ENCODE assay signal across 8 cellular contexts in the genomic region with DNA sequence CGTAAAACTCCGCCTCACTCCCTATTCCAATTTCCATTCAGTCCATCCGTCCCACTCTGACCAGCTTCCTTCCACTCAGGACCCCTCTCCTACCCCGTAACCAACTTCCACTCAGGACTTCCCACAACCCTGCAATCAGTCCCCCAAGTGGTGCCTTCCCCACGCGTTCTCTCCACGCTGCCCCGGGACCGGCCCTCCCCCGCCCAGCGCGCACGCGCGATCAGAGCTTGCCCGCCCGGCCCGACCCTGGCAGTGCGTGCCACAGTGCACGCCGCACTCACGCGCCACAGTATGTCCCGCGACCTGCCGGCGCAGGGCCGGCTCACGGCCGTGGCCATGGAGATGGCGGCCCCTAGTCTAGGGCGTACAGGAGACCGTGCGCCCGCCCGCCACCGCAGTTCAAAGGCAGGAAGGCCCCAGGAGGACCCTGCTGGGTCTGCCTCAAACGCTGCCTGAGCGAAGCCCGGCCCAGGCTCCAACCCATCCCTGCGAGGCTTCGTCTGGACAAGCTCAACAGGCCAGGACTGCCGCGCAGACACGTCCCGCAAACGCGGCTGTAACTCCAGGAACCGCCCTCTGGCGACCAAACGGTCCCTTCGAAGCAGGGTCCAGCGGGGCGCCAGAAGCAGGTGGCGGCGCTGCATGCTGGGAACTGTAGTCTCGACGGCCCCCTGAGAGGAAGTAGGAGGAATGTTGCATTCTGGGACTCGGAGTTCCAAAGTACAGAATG. TPM values are rescaled to one million over a fixed set of nuclear protein-coding genes. Genes with fewer than 3 reads are reported as not detected.
DNase-seq lines count a peak whose midpoint lies in the region; ATAC-seq and TF ChIP-seq lines count a peak whose summit lies in the region.

A gene with protein sequence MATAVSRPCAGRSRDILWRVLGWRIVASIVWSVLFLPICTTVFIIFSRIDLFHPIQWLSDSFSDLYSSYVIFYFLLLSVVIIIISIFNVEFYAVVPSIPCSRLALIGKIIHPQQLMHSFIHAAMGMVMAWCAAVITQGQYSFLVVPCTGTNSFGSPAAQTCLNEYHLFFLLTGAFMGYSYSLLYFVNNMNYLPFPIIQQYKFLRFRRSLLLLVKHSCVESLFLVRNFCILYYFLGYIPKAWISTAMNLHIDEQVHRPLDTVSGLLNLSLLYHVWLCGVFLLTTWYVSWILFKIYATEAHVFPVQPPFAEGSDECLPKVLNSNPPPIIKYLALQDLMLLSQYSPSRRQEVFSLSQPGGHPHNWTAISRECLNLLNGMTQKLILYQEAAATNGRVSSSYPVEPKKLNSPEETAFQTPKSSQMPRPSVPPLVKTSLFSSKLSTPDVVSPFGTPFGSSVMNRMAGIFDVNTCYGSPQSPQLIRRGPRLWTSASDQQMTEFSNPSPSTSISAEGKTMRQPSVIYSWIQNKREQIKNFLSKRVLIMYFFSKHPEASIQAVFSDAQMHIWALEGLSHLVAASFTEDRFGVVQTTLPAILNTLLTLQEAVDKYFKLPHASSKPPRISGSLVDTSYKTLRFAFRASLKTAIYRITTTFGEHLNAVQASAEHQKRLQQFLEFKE (minus strand): TSS at position 373 of the 730 bp plus-strand sequence. CDS start 35 bp downstream, at position 338.

- H3K36me3 Mint-ChIP-seq in activated T-cell treated with anti-CD3 and anti-CD28 coated beads, Interleukin-2, amount 50 U/mL, for 24 hours (ENCODE audit: low read depth): peaks cover 45% of the 10 kb centered on the region

- no peaks in the 10 kb centered on the region for H3K27me3 ChIP-seq in mucosa of rectum (ENCODE audit: control insufficient read depth in 2 of 2, insufficient read depth in 2 of 2, low read length in 2 of 2)

- H3K36me3 ChIP-seq in mucosa of rectum (ENCODE audit: control insufficient read depth in 2 of 2, insufficient read depth in 2 of 2, low read length in 2 of 2): no peaks in the 10 kb centered on the region

- no peaks in the 10 kb centered on the region for H3K27me3 Mint-ChIP-seq in activated T-cell treated with anti-CD3 and anti-CD28 coated beads, Interleukin-2, amount 50 U/mL, for 24 hours

- DNase-seq in DMS153 treated with DMSO at 0.1 percent for 48 hours (lab: John Stamatoyannopoulos, UW; ENCODE audit: unreplicated experiment): peak; percentile 91
- peak; percentile 97 for DNase-seq in KBM-7
- peak; percentile 94 for DNase-seq in activated T-cell treated with anti-CD3 and anti-CD28 coated beads, Interleukin-2, amount 50 U/mL, for 24 hours
- DNase-seq in epithelial cell of proximal tubule (ENCODE audit: low read depth): peak; percentile 72
- peak; percentile 87 for DNase-seq in stimulated activated CD8-positive, alpha-beta memory T cell treated with anti-CD3 and anti-CD28 coated beads, Interleukin-4, amount 100 ng/mL, for 48 hours

- in situ Hi-C loops in KBM-7 (cut with MboI; ENCODE audit: low pct_unique_long_range_greater_than_20kb, low sequenced_read_pairs): no loop called here

- peak; percentile 86 for ATAC-seq in GM21717 (IDR thresholded peaks at IDR 0.05; ENCODE audit: unreplicated experiment)

- H3K4me1 ChIP-seq in mucosa of rectum (ENCODE audit: control insufficient read depth in 2 of 2, insufficient read depth in 2 of 2, low read length in 2 of 2): peaks cover 0 to 3% of the 10 kb centered on the region in 2 donors

- H3K4me1 Mint-ChIP-seq in activated T-cell treated with anti-CD3 and anti-CD28 coated beads, Interleukin-2, amount 50 U/mL, for 24 hours (ENCODE audit: low read depth): peaks cover 31% of the 10 kb centered on the region

- peak within 1 kb of the TSS; percentile 99 for H3K27ac Mint-ChIP-seq in activated T-cell treated with anti-CD3 and anti-CD28 coated beads, Interleukin-2, amount 50 U/mL, for 24 hours

- H3K4me3 ChIP-seq in epithelial cell of proximal tubule (ENCODE audit: low read depth, low read length) (peak within 1 kb of the TSS; percentile 78), mucosa of rectum (ENCODE audit: low read length in 2 of 2) (peak within 1 kb of the TSS; percentile 88 to 96)

- TF ChIP-seq CTCF in epithelial cell of proximal tubule (conservative IDR thresholded peaks at IDR 0.05; ENCODE audit: low read depth, low read length): no peak

- peaks cover 5% of the 10 kb centered on the region for H3K9me3 Mint-ChIP-seq in activated T-cell treated with anti-CD3 and anti-CD28 coated beads, Interleukin-2, amount 50 U/mL, for 24 hours

- peaks cover 0 to 2% of the 10 kb centered on the region in 2 donors for H3K9me3 ChIP-seq in mucosa of rectum (ENCODE audit: control insufficient read depth in 2 of 2, low read length in 2 of 2)

- peak within 1 kb of the TSS; percentile 99 for H3K4me3 Mint-ChIP-seq in activated T-cell treated with anti-CD3 and anti-CD28 coated beads, Interleukin-2, amount 50 U/mL, for 24 hours

- H3K27ac ChIP-seq in mucosa of rectum (ENCODE audit: low read depth in 2 of 2, low read length in 2 of 2): peak within 1 kb of the TSS; percentile 97 to 99

- peak within 1 kb of the TSS; percentile 91 for H3K9ac ChIP-seq in mucosa of rectum (ENCODE audit: low read depth in 1 of 2, low read length in 2 of 2)

TF ChIP-seq in PFSK-1, 5 proteins besides CTCF, POLR2A, EP300 and RAD21:
- TF ChIP-seq POLR2AphosphoS5 (IDR thresholded peaks at IDR 0.05; ENCODE audit: low read depth, low read length) (peak; percentile 49; the same call in 1 of the 2 replicates), FOXP2 (optimal IDR thresholded peaks at IDR 0.05; ENCODE audit: borderline replicate concordance, extremely low read depth, extremely low read length, insufficient read depth) (no peak), SIN3A (IDR thresholded peaks at IDR 0.05; ENCODE audit: borderline replicate concordance, insufficient read depth, low read length) (peak; percentile 38; the same call in 1 of the 2 replicates), TAF1 (IDR thresholded peaks at IDR 0.05; ENCODE audit: borderline replicate concordance, insufficient read depth, low read length) (peak; percentile 19; the same call in 1 of the 2 replicates)
- TF ChIP-seq, protein P1, sequence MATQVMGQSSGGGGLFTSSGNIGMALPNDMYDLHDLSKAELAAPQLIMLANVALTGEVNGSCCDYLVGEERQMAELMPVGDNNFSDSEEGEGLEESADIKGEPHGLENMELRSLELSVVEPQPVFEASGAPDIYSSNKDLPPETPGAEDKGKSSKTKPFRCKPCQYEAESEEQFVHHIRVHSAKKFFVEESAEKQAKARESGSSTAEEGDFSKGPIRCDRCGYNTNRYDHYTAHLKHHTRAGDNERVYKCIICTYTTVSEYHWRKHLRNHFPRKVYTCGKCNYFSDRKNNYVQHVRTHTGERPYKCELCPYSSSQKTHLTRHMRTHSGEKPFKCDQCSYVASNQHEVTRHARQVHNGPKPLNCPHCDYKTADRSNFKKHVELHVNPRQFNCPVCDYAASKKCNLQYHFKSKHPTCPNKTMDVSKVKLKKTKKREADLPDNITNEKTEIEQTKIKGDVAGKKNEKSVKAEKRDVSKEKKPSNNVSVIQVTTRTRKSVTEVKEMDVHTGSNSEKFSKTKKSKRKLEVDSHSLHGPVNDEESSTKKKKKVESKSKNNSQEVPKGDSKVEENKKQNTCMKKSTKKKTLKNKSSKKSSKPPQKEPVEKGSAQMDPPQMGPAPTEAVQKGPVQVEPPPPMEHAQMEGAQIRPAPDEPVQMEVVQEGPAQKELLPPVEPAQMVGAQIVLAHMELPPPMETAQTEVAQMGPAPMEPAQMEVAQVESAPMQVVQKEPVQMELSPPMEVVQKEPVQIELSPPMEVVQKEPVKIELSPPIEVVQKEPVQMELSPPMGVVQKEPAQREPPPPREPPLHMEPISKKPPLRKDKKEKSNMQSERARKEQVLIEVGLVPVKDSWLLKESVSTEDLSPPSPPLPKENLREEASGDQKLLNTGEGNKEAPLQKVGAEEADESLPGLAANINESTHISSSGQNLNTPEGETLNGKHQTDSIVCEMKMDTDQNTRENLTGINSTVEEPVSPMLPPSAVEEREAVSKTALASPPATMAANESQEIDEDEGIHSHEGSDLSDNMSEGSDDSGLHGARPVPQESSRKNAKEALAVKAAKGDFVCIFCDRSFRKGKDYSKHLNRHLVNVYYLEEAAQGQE (IDR thresholded peaks at IDR 0.05; ENCODE audit: insufficient read depth in 1 of 2, low read depth in 2 of 2, low read length in 2 of 2): no peak

RNA-seq across cellular contexts. Expression of the gene that starts here (rescaled TPM):
- 14.0 TPM for polyA plus RNA-seq in PFSK-1 (2012; ENCODE audit: insufficient read length, low read depth)
- 40.9 and 63.7 TPM in 2 replicates for total RNA-seq in epithelial cell of proximal tubule

Comparison
In these comparisons a context has a peak if more than half of its experiments do, and no peak if none do; other contexts are left out.
1. Peak in every context shown above with its lines: DNase-seq, ATAC-seq, H3K4me3 ChIP-seq and H3K27ac ChIP-seq.